Comparison of ENCODE assay signal across 8 cellular contexts in the genomic region with DNA sequence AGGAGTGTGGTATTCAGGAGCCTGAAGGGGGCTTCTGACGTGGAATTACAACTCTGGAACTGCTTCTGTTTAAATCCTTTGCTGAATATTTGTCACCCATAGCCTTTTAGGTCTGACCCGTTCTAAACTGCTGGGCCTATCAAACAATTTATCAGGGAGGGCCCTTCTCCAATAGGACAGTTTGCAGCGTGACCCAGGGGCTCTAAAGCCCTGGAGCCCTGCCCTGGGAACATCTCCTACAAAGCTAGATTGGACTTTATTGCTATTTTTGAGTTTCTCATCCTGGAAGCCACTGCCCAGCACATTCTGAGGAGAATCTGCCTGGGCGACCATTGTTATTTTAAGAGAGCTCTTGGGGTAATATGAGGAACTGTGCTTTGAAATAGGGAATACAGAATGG. TPM values are rescaled to one million over a fixed set of nuclear protein-coding genes. Genes with fewer than 3 reads are reported as not detected.
A peak's percentile ranks its signal among the peaks of the same experiment; 100 is the strongest.
DNase-seq lines count a peak whose midpoint lies in the region; ATAC-seq and TF ChIP-seq lines count a peak whose summit lies in the region.

No MANE protein-coding gene starts in this region.

- H3K4me2 ChIP-seq in smooth muscle cell: no peak overlapping the region

- H3K36me3 ChIP-seq in Peyer's patch (no peaks in the 10 kb centered on the region), esophagus (ENCODE audit: control insufficient read depth in 2 of 2, insufficient read depth in 2 of 2, low read length in 1 of 2) (peaks cover 0 to 4% of the 10 kb centered on the region in 2 donors), smooth muscle cell (ENCODE audit: low read depth) (no peaks in the 10 kb centered on the region)

- H3K4me3 ChIP-seq in Peyer's patch: peak overlapping the region in 1 of 4 donors; percentile 10
- no peak overlapping the region for H3K4me3 ChIP-seq in esophagus (ENCODE audit: low read depth in 1 of 2, low read length in 2 of 2)
- H3K4me3 ChIP-seq in smooth muscle cell: no peak overlapping the region

- H3F3A ChIP-seq in smooth muscle cell (ENCODE audit: low read depth): peaks cover 5% of the 10 kb centered on the region

- H3K27me3 ChIP-seq in Peyer's patch: no peaks in the 10 kb centered on the region
- no peaks in the 10 kb centered on the region for H3K27me3 ChIP-seq in esophagus (ENCODE audit: control insufficient read depth in 1 of 2, insufficient read depth in 2 of 2, low read length in 2 of 2)
- no peaks in the 10 kb centered on the region for H3K27me3 ChIP-seq in smooth muscle cell (ENCODE audit: low read depth)

- DNase-seq in NOMO-1 (lab: John Stamatoyannopoulos, UW; ENCODE audit: unreplicated experiment in 2 of 2): peak; percentile 22 to 28
- no peak for DNase-seq in NOMO-1 treated with dmso at 0.1 percent for 144 hours (lab: John Stamatoyannopoulos, UW; ENCODE audit: unreplicated experiment)
- peak in 1 of 3 donors; percentile 26 for DNase-seq in Peyer's patch
- DNase-seq in smooth muscle cell (lab: John Stamatoyannopoulos, UW; ENCODE audit: unreplicated experiment): no peak
- DNase-seq in effector CD4-positive, alpha-beta T cell: no peak
- no peak for DNase-seq in DMS 273 (lab: John Stamatoyannopoulos, UW; ENCODE audit: unreplicated experiment)

- TF ChIP-seq CTCF in Peyer's patch (IDR thresholded peaks at IDR 0.05): no peak
- no peak for TF ChIP-seq CTCF in smooth muscle cell (IDR thresholded peaks at IDR 0.05; ENCODE audit: borderline replicate concordance, insufficient read depth, poor library complexity, severe bottlenecking)

- WGBS in esophagus, 2 donors: 64 to 73% methylated on average over 4 of the region's 4 CpGs
- WGBS in smooth muscle cell (ENCODE audit: low lambda C conversion rate): 69% methylated on average over 4 of the region's 4 CpGs

- H3K4me1 ChIP-seq in Peyer's patch: peaks cover 29 to 95% (median 81%) of the 10 kb centered on the region in 4 donors
- peaks cover 24 to 54% of the 10 kb centered on the region in 2 donors for H3K4me1 ChIP-seq in esophagus (ENCODE audit: control insufficient read depth in 2 of 2, insufficient read depth in 2 of 2, low read length in 1 of 2)
- peaks cover 27% of the 10 kb centered on the region for H3K4me1 ChIP-seq in smooth muscle cell (ENCODE audit: low read depth)

- H3K9ac ChIP-seq in smooth muscle cell (ENCODE audit: low read depth): no peak overlapping the region

- no peak overlapping the region for H2AFZ ChIP-seq in smooth muscle cell (ENCODE audit: low read depth)

- peaks cover 100% of the 10 kb centered on the region for H4K20me1 ChIP-seq in smooth muscle cell (ENCODE audit: low read depth)

- no peak for ATAC-seq in GM21723 (IDR thresholded peaks at IDR 0.05; ENCODE audit: unreplicated experiment)

- H3K79me2 ChIP-seq in smooth muscle cell (ENCODE audit: low read depth): peaks cover 98% of the 10 kb centered on the region

- H3K9me3 ChIP-seq in Peyer's patch (no peaks in the 10 kb centered on the region), esophagus (ENCODE audit: control insufficient read depth in 2 of 2, insufficient read depth in 1 of 2, low read depth in 1 of 2, low read length in 1 of 2) (no peaks in the 10 kb centered on the region), smooth muscle cell (replicated peaks; ENCODE audit: low read depth) (no peaks in the 10 kb centered on the region)

- TF ChIP-seq POLR2A in Peyer's patch (IDR thresholded peaks at IDR 0.05): no peak

- H3K27ac ChIP-seq in Peyer's patch (peak overlapping the region; percentile 94 to 99 (median 96)), esophagus (ENCODE audit: low read depth in 2 of 2, low read length in 1 of 2) (peak overlapping the region; percentile 89), smooth muscle cell (ENCODE audit: low read depth) (peak overlapping the region; percentile 10)

RNA-seq across cellular contexts. Expression of gene KLF13, which starts 35.5 kb away (rescaled TPM):
- 10 to 100 TPM; 51.2 to 80.4 (median 75.6) TPM for total RNA-seq in Peyer's patch
- polyA plus RNA-seq in esophagus: 10 to 100 TPM in 1 of 2 donors, 1 to 10 TPM in 1; 9.0 to 20.9 TPM
- 74.2 and 77.4 TPM in 2 replicates for total RNA-seq in smooth muscle cell
- 42.1 and 58.0 TPM in 2 replicates for polyA plus RNA-seq in smooth muscle cell

Comparison
In these comparisons a context has a peak if more than half of its experiments do, and no peak if none do; other contexts are left out.
1. DNase-seq: peak in NOMO-1 (2 of 2); none in NOMO-1 treated with dmso at 0.1 percent for 144 hours (single experiment), smooth muscle cell (single experiment), effector CD4-positive, alpha-beta T cell (single experiment) and DMS 273 (single experiment).
2. H3K27ac ChIP-seq: peak in every context shown above with its lines; median percentile 96 in Peyer's patch; 89 in esophagus; 10 in smooth muscle cell.